In genomic region chr7:100171087-100171681, GRCh38 we compare ENCODE assay signal across 2 cellular contexts.
A peak's percentile ranks its signal among the peaks of the same experiment; 100 is the strongest.
TF ChIP-seq lines count a peak whose summit lies in the region.

No MANE protein-coding gene starts in this region.

TF ChIP-seq in K562, 482 proteins besides CTCF, POLR2A, EP300 and RAD21:
- TF ChIP-seq ZNF184 (CRISPR knock-in tag; IDR thresholded peaks at IDR 0.05) (no peak), PCBP1 (IDR thresholded peaks at IDR 0.05; ENCODE audit: low read depth, low read length, poor library complexity, severe bottlenecking) (peak; percentile 31), CC2D1A (IDR thresholded peaks at IDR 0.05) (no peak), RAD51 (IDR thresholded peaks at IDR 0.05; ENCODE audit: borderline replicate concordance, low read depth) (no peak), GMEB1 (CRISPR knock-in tag; IDR thresholded peaks at IDR 0.05) (no peak), ZFP1 (CRISPR knock-in tag; IDR thresholded peaks at IDR 0.05) (no peak)
- TF ChIP-seq, protein P1, sequence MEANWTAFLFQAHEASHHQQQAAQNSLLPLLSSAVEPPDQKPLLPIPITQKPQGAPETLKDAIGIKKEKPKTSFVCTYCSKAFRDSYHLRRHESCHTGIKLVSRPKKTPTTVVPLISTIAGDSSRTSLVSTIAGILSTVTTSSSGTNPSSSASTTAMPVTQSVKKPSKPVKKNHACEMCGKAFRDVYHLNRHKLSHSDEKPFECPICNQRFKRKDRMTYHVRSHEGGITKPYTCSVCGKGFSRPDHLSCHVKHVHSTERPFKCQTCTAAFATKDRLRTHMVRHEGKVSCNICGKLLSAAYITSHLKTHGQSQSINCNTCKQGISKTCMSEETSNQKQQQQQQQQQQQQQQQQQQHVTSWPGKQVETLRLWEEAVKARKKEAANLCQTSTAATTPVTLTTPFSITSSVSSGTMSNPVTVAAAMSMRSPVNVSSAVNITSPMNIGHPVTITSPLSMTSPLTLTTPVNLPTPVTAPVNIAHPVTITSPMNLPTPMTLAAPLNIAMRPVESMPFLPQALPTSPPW (CRISPR knock-in tag; IDR thresholded peaks at IDR 0.05) = no peak
- TF ChIP-seq, protein P2, sequence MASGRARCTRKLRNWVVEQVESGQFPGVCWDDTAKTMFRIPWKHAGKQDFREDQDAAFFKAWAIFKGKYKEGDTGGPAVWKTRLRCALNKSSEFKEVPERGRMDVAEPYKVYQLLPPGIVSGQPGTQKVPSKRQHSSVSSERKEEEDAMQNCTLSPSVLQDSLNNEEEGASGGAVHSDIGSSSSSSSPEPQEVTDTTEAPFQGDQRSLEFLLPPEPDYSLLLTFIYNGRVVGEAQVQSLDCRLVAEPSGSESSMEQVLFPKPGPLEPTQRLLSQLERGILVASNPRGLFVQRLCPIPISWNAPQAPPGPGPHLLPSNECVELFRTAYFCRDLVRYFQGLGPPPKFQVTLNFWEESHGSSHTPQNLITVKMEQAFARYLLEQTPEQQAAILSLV (tag; IDR thresholded peaks at IDR 0.05) = no peak
- TF ChIP-seq, protein P3, sequence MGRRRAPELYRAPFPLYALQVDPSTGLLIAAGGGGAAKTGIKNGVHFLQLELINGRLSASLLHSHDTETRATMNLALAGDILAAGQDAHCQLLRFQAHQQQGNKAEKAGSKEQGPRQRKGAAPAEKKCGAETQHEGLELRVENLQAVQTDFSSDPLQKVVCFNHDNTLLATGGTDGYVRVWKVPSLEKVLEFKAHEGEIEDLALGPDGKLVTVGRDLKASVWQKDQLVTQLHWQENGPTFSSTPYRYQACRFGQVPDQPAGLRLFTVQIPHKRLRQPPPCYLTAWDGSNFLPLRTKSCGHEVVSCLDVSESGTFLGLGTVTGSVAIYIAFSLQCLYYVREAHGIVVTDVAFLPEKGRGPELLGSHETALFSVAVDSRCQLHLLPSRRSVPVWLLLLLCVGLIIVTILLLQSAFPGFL (CRISPR knock-in tag; IDR thresholded peaks at IDR 0.05) = no peak

TF ChIP-seq in neural cell, 6 proteins besides CTCF, POLR2A, EP300 and RAD21:
- no peak for TF ChIP-seq POLR2AphosphoS5 (IDR thresholded peaks at IDR 0.05)
- no peak for TF ChIP-seq EZH2 (IDR thresholded peaks at IDR 0.05; ENCODE audit: borderline replicate concordance, insufficient read depth, low read length, poor library complexity, severe bottlenecking)
- TF ChIP-seq MXI1 (conservative IDR thresholded peaks at IDR 0.05; ENCODE audit: poor library complexity, severe bottlenecking) = no peak
- TF ChIP-seq TAF1 (IDR thresholded peaks at IDR 0.05; ENCODE audit: low read depth) = no peak
